Comparison of ENCODE assay signal across 1 cellular context in the genomic region with DNA sequence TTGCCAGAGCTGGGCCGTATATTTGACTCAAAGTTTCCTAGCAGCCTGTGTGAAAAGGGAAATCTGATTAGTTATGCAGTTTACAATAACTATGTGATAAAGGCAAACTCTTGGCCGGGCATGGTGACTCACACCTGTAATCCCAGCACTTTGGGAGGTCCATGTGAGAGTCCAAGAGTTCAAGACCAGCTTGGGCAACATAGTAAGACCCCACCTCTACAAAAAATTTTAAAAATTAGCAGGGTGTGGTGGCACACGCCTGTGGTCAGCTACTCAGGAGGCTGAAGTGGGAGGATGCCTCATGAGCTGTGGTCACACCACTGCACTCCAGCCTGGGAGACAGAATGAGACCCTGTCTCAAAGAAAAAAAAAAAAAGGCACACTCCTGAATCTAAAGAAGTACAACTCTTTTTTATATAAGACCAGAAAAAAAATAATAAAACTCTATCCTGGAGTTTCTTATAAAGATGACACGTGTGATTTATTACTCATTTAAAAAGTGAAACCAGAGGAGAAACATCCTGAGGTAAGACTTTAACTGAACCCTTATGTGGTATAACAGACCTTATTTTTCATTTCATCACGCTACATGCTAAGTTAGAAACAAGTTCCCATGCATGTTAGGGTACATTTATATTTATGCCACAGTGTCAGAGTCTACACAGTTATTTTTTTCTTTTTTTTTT.
TF ChIP-seq lines count a peak whose summit lies in the region.

No MANE protein-coding gene starts in this region.

TF ChIP-seq in GM12878, 131 proteins besides CTCF, POLR2A, EP300 and RAD21 (continued from another document and continues in another):
- TF ChIP-seq CUX1 (IDR thresholded peaks at IDR 0.05; ENCODE audit: insufficient replicate concordance, low read depth, low read length) = no peak
- no peak for TF ChIP-seq TAF1 (IDR thresholded peaks at IDR 0.05; ENCODE audit: borderline replicate concordance, low read depth, low read length)
- TF ChIP-seq RBBP5 (conservative IDR thresholded peaks at IDR 0.05) = no peak
- TF ChIP-seq, protein P1, sequence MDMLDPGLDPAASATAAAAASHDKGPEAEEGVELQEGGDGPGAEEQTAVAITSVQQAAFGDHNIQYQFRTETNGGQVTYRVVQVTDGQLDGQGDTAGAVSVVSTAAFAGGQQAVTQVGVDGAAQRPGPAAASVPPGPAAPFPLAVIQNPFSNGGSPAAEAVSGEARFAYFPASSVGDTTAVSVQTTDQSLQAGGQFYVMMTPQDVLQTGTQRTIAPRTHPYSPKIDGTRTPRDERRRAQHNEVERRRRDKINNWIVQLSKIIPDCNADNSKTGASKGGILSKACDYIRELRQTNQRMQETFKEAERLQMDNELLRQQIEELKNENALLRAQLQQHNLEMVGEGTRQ (IDR thresholded peaks at IDR 0.05; ENCODE audit: borderline replicate concordance, low read depth, low read length) = no peak
- TF ChIP-seq JUNB (IDR thresholded peaks at IDR 0.05) = peak; percentile 93
- peak; percentile 70; the same call in 1 of the 2 replicates for TF ChIP-seq ZNF217 (IDR thresholded peaks at IDR 0.05)
- TF ChIP-seq MEF2A (IDR thresholded peaks at IDR 0.05; ENCODE audit: insufficient read depth, low read depth, low read length) = no peak
- TF ChIP-seq, protein P2, sequence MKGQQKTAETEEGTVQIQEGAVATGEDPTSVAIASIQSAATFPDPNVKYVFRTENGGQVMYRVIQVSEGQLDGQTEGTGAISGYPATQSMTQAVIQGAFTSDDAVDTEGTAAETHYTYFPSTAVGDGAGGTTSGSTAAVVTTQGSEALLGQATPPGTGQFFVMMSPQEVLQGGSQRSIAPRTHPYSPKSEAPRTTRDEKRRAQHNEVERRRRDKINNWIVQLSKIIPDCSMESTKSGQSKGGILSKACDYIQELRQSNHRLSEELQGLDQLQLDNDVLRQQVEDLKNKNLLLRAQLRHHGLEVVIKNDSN (IDR thresholded peaks at IDR 0.05; ENCODE audit: borderline replicate concordance, extremely low read length, insufficient read depth, low read depth, low read length) = no peak
- TF ChIP-seq CEBPB (IDR thresholded peaks at IDR 0.05; ENCODE audit: borderline replicate concordance in 1 of 2, low read depth in 2 of 2, low read length in 2 of 2) = no peak
- TF ChIP-seq CBX5 (IDR thresholded peaks at IDR 0.05; ENCODE audit: low read depth) = no peak; the same call in 1 of the 2 replicates
- no peak for TF ChIP-seq ZNF622 (IDR thresholded peaks at IDR 0.05)
- TF ChIP-seq SRF (IDR thresholded peaks at IDR 0.05; ENCODE audit: low read depth in 2 of 2, low read length in 2 of 2) = no peak
- peak; percentile 77 for TF ChIP-seq ATF7 (IDR thresholded peaks at IDR 0.05; ENCODE audit: low read depth)
- TF ChIP-seq BRCA1 (IDR thresholded peaks at IDR 0.05; ENCODE audit: low read depth, low read length) = no peak
- TF ChIP-seq, protein P3, sequence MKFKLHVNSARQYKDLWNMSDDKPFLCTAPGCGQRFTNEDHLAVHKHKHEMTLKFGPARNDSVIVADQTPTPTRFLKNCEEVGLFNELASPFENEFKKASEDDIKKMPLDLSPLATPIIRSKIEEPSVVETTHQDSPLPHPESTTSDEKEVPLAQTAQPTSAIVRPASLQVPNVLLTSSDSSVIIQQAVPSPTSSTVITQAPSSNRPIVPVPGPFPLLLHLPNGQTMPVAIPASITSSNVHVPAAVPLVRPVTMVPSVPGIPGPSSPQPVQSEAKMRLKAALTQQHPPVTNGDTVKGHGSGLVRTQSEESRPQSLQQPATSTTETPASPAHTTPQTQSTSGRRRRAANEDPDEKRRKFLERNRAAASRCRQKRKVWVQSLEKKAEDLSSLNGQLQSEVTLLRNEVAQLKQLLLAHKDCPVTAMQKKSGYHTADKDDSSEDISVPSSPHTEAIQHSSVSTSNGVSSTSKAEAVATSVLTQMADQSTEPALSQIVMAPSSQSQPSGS (IDR thresholded peaks at IDR 0.05; ENCODE audit: low read length) = peak; percentile 96
- no peak for TF ChIP-seq KAT2A (conservative IDR thresholded peaks at IDR 0.05; ENCODE audit: control insufficient read depth, low read depth, low read length)
- TF ChIP-seq FOXK2 (IDR thresholded peaks at IDR 0.05) = no peak
- no peak for TF ChIP-seq IRF3 (IDR thresholded peaks at IDR 0.05)
- no peak; the same call in 1 of the 2 replicates for TF ChIP-seq CREB1 (IDR thresholded peaks at IDR 0.05; ENCODE audit: low read depth)
- TF ChIP-seq ATF3 (IDR thresholded peaks at IDR 0.05; ENCODE audit: borderline replicate concordance, extremely low read depth, low read depth, low read length) = no peak
- no peak for TF ChIP-seq SIN3A (IDR thresholded peaks at IDR 0.05; ENCODE audit: low read depth, low read length)
- no peak for TF ChIP-seq MLLT1 (IDR thresholded peaks at IDR 0.05)
- TF ChIP-seq POLR2AphosphoS5 (IDR thresholded peaks at IDR 0.05; ENCODE audit: low read length) = no peak
- TF ChIP-seq PRDM15 (CRISPR knock-in tag; IDR thresholded peaks at IDR 0.05) = no peak
- TF ChIP-seq MYB (IDR thresholded peaks at IDR 0.05; ENCODE audit: borderline replicate concordance, low read depth, low read length) = peak; percentile 72; the same call in 1 of the 2 replicates
- TF ChIP-seq TCF7 (IDR thresholded peaks at IDR 0.05; ENCODE audit: borderline replicate concordance) = peak; percentile 41; the same call in 1 of the 2 replicates
- TF ChIP-seq DPF2 (IDR thresholded peaks at IDR 0.05) = peak; percentile 78
- no peak for TF ChIP-seq MXI1 (IDR thresholded peaks at IDR 0.05; ENCODE audit: low read depth, low read length)
- TF ChIP-seq HDAC6 (IDR thresholded peaks at IDR 0.05; ENCODE audit: unreplicated experiment) = no peak
- no peak for TF ChIP-seq SUPT20H (IDR thresholded peaks at IDR 0.05; ENCODE audit: borderline replicate concordance, control insufficient read depth, low read depth, low read length)
- TF ChIP-seq CHD1 (IDR thresholded peaks at IDR 0.05; ENCODE audit: low read depth, low read length) = no peak
- no peak for TF ChIP-seq TCF3 (IDR thresholded peaks at IDR 0.05; ENCODE audit: borderline replicate concordance, insufficient read depth, low read depth, low read length)
- no peak for TF ChIP-seq STAT3 (IDR thresholded peaks at IDR 0.05; ENCODE audit: low read depth, low read length)
- no peak for TF ChIP-seq SREBF1 (IDR thresholded peaks at IDR 0.05; ENCODE audit: low read length)
- peak; percentile 34; the same call in 1 of the 2 replicates for TF ChIP-seq TCF12 (IDR thresholded peaks at IDR 0.05; ENCODE audit: low read depth, low read length)
- no peak for TF ChIP-seq ASH2L (IDR thresholded peaks at IDR 0.05; ENCODE audit: borderline replicate concordance, low read depth)
- TF ChIP-seq, protein P4, sequence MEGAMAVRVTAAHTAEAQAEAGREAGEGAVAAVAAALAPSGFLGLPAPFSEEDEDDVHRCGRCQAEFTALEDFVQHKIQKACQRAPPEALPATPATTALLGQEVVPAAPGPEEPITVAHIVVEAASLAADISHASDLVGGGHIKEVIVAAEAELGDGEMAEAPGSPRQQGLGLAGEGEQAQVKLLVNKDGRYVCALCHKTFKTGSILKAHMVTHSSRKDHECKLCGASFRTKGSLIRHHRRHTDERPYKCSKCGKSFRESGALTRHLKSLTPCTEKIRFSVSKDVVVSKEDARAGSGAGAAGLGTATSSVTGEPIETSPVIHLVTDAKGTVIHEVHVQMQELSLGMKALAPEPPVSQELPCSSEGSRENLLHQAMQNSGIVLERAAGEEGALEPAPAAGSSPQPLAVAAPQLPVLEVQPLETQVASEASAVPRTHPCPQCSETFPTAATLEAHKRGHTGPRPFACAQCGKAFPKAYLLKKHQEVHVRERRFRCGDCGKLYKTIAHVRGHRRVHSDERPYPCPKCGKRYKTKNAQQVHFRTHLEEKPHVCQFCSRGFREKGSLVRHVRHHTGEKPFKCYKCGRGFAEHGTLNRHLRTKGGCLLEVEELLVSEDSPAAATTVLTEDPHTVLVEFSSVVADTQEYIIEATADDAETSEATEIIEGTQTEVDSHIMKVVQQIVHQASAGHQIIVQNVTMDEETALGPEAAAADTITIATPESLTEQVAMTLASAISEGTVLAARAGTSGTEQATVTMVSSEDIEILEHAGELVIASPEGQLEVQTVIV (IDR thresholded peaks at IDR 0.05; ENCODE audit: borderline replicate concordance, partially characterized antibody) = no peak
- no peak; the same call in 1 of the 2 replicates for TF ChIP-seq CBFB (IDR thresholded peaks at IDR 0.05; ENCODE audit: low read depth)
- TF ChIP-seq POU2F2 (IDR thresholded peaks at IDR 0.05; ENCODE audit: borderline replicate concordance, low read depth, low read length) = no peak
- TF ChIP-seq IRF4 (IDR thresholded peaks at IDR 0.05; ENCODE audit: low read depth, low read length) = peak; percentile 80
- TF ChIP-seq HCFC1 (IDR thresholded peaks at IDR 0.05; ENCODE audit: low read length) = no peak
